In the genomic region with DNA sequence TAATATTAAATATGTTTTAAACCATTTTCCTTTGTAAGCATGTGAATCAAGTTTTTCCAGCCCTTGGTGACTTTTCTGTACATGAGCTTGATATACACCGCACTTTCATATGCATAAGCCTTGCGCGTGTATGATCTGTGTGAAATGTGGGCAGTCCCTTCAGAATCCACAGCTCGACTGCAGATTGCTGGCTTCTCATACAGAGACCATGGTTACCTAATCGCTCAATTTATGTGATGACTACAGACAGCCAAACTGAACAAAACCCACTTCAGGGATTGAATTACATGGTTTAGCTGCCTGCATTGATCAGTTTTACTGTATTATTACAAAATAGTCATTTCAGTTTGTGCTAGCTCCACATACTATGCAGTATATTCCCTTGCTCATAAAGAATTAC, we compare ENCODE assay signal across 21 cellular contexts.
"Had no signal": no experiment of that assay in that cellular context is flagged by ENCODE, and none has a peak within 500 bp of the region (broad histone marks: within the 10 kb centered on the region; RNA-seq: fewer than 3 reads in every experiment).

No MANE protein-coding gene starts in this region.

- H3K9me3 ChIP-seq: gastroesophageal sphincter, heart right ventricle, lower lobe of right lung, neutrophil, right atrium auricular region, transverse colon had no signal

- H3K4me3 Mint-ChIP-seq: activated naive CD4-positive, alpha-beta T cell treated with anti-CD3 and anti-CD28 coated beads, Interleukin-2, amount 10 ng/mL, durations not matched to agents 7 days and 5 days; endodermal cell; T-helper 2 cell treated with Interferon-gamma antibody and Interleukin-4, amounts not matched to agents 5 μg/mL and 100 μg/mL, for 36 hours had no signal

- H3K27me3 Mint-ChIP-seq: activated naive CD4-positive, alpha-beta T cell treated with anti-CD3 and anti-CD28 coated beads, Interleukin-2, amount 10 ng/mL, durations not matched to agents 7 days and 5 days had no signal

- H3K36me3 ChIP-seq: cardiac muscle cell, gastroesophageal sphincter, heart right ventricle, lower lobe of right lung, neutrophil, right atrium auricular region, transverse colon had no signal

- H3K27ac ChIP-seq: cardiac muscle cell, dorsolateral prefrontal cortex, gastroesophageal sphincter, heart right ventricle, lower lobe of right lung, neutrophil, right atrium auricular region, transverse colon had no signal

- H3K4me1 ChIP-seq: gastroesophageal sphincter, heart right ventricle, lower lobe of right lung, right atrium auricular region, transverse colon had no signal

- H3K4me3 ChIP-seq: cardiac muscle cell, dorsolateral prefrontal cortex, gastroesophageal sphincter, heart right ventricle, lower lobe of right lung, right atrium auricular region, transverse colon had no signal

- H3K4me1 Mint-ChIP-seq: activated naive CD4-positive, alpha-beta T cell treated with anti-CD3 and anti-CD28 coated beads, Interleukin-2, amount 10 ng/mL, durations not matched to agents 7 days and 5 days had no signal

- H3K27me3 ChIP-seq: cardiac muscle cell, dorsolateral prefrontal cortex, gastroesophageal sphincter, heart right ventricle, neutrophil, right atrium auricular region, transverse colon had no signal

- H3K9me3 Mint-ChIP-seq: activated naive CD4-positive, alpha-beta T cell treated with anti-CD3 and anti-CD28 coated beads, Interleukin-2, amount 10 ng/mL, durations not matched to agents 7 days and 5 days; activated T-helper 2 cell treated with anti-CD3 and anti-CD28 coated beads, Interferon-gamma antibody, Interleukin-2, Interleukin-4, amounts not matched to agents 10 μg/mL and 5 μg/mL and 100 μg/mL, durations not matched to agents 14 hours and 24 hours and 36 hours; endodermal cell; T-helper 2 cell treated with Interferon-gamma antibody and Interleukin-4, amounts not matched to agents 5 μg/mL and 100 μg/mL, for 36 hours had no signal

- H3K27ac Mint-ChIP-seq: activated naive CD4-positive, alpha-beta T cell treated with anti-CD3 and anti-CD28 coated beads, Interleukin-2, amount 10 ng/mL, durations not matched to agents 7 days and 5 days; activated T-helper 2 cell treated with anti-CD3 and anti-CD28 coated beads, Interferon-gamma antibody, Interleukin-2, Interleukin-4, amounts not matched to agents 10 μg/mL and 5 μg/mL and 100 μg/mL, durations not matched to agents 14 hours and 24 hours and 36 hours; endodermal cell; T-helper 2 cell treated with Interferon-gamma antibody and Interleukin-4, amounts not matched to agents 5 μg/mL and 100 μg/mL, for 36 hours had no signal

- H3K36me3 Mint-ChIP-seq: activated naive CD4-positive, alpha-beta T cell treated with anti-CD3 and anti-CD28 coated beads, Interleukin-2, amount 10 ng/mL, durations not matched to agents 7 days and 5 days had no signal

- DNase-seq: activated CD4-positive, alpha-beta T cell treated with anti-CD3 and anti-CD28 coated beads for 1 hour; activated CD4-positive, alpha-beta T cell treated with anti-CD3 and anti-CD28 coated beads, Interleukin-2, amount 50 U/mL, for 4 hours; activated naive CD4-positive, alpha-beta T cell treated with anti-CD3 and anti-CD28 coated beads, Interleukin-2, amount 10 ng/mL, durations not matched to agents 7 days and 5 days; activated T-cell treated with anti-CD3 and anti-CD28 coated beads for 4 hours; dorsolateral prefrontal cortex; endodermal cell; heart right ventricle; left cardiac atrium; lower lobe of right lung; midbrain; posterior cingulate gyrus; small intestine; stimulated activated naive CD8-positive, alpha-beta T cell treated with anti-CD3 and anti-CD28 coated beads, Interleukin-15, Interleukin-2, amounts not matched to agents 100 U/mL and 50 U/mL, for 24 hours; SW 1271; transverse colon had no signal

- ATAC-seq: gastroesophageal sphincter; heart right ventricle; left cardiac atrium; lower lobe of right lung; stimulated activated naive CD8-positive, alpha-beta T cell treated with anti-CD3 and anti-CD28 coated beads, Interleukin-15, Interleukin-2, amounts not matched to agents 100 U/mL and 50 U/mL, for 24 hours had no signal
